Comparison of ENCODE assay signal across 8 cellular contexts in the genomic region with DNA sequence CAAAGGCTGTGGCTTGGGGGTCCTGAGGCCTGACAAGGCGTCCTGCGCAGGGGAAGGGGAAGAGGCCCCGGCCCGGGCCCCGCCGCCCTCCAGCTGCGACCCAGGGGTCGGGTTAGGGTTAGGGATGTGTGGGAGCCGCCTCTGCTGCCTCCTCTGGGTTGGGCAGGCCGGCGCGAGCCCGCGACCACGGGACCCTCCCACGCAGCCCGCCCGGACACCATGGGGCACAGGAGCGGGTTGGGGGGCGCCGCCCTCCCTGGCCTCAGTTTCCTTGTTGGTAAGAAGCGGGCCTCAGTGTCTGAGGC. TPM values are rescaled to one million over a fixed set of nuclear protein-coding genes. Genes with fewer than 3 reads are reported as not detected.
A peak's percentile ranks its signal among the peaks of the same experiment; 100 is the strongest.
DNase-seq lines count a peak whose midpoint lies in the region; ATAC-seq and TF ChIP-seq lines count a peak whose summit lies in the region.

No MANE protein-coding gene starts in this region.

- H3K27ac ChIP-seq in DND-41 (ENCODE audit: low read length) (peak overlapping the region; percentile 75), liver (ENCODE audit: low read depth in 1 of 2, low read length in 2 of 2) (peak overlapping the region; percentile 50 to 56), urinary bladder (ENCODE audit: low read depth) (no peak overlapping the region)

- TF ChIP-seq RAD21 in liver (IDR thresholded peaks at IDR 0.05) = no peak

- under 1% methylated on average over 22 of the region's 22 CpGs for WGBS in liver
- under 1% methylated on average over 22 of the region's 22 CpGs for WGBS in urinary bladder

- peak overlapping the region; percentile 81 for H2AFZ ChIP-seq in DND-41 (ENCODE audit: low read depth, low read length)

- H4K20me1 ChIP-seq in DND-41 (ENCODE audit: insufficient read depth, low read length) = no peaks in the 10 kb centered on the region

- no peaks in the 10 kb centered on the region for H3K27me3 ChIP-seq in DND-41 (ENCODE audit: insufficient read depth, low read length, poor library complexity)
- H3K27me3 ChIP-seq in liver (ENCODE audit: control insufficient read depth in 4 of 4, insufficient read depth in 4 of 4, low read length in 3 of 4) = no peaks in the 10 kb centered on the region

- TF ChIP-seq CTCF in DND-41 (IDR thresholded peaks at IDR 0.05; ENCODE audit: borderline replicate concordance, extremely low read depth, low read length, poor library complexity, severe bottlenecking) (no peak), astrocyte of the spinal cord (IDR thresholded peaks at IDR 0.05; ENCODE audit: low read depth, low read length) (no peak), liver (IDR thresholded peaks at IDR 0.05; ENCODE audit: low read depth, low read length, missing input control) (no peak)

- H3K4me1 ChIP-seq in DND-41 (ENCODE audit: insufficient read depth, low read length) = peaks cover 19% of the 10 kb centered on the region
- peaks cover 12 to 17% (median 15%) of the 10 kb centered on the region in 4 donors for H3K4me1 ChIP-seq in liver (ENCODE audit: control insufficient read depth in 4 of 4, insufficient read depth in 4 of 4, low read length in 3 of 4)
- H3K4me1 ChIP-seq in urinary bladder (ENCODE audit: insufficient read depth) = no peaks in the 10 kb centered on the region

- H3K4me3 ChIP-seq in DND-41 (ENCODE audit: low read depth in 1 of 2, low read length in 2 of 2) (peak overlapping the region; percentile 91 to 98), astrocyte of the spinal cord (ENCODE audit: low read depth, low read length) (peak overlapping the region; percentile 84), liver (ENCODE audit: low read depth in 1 of 3, low read length in 3 of 3) (peak overlapping the region; percentile 83 to 99 (median 93)), urinary bladder (ENCODE audit: low read depth, low read length) (peak overlapping the region; percentile 96)

- DNase-seq in DND-41 (no peak), astrocyte of the spinal cord (ENCODE audit: low read depth, low spot score) (no peak), D341Med (ENCODE audit: low spot score) (no peak), putamen (ENCODE audit: low spot score) (no peak)
- no peak for DNase-seq in activated effector memory CD4-positive, alpha-beta T cell treated with Interleukin-2 at 50 U/mL for 16 hours

- H3K36me3 ChIP-seq in DND-41 (ENCODE audit: insufficient read depth, low read length) (peaks cover 31% of the 10 kb centered on the region), liver (ENCODE audit: control insufficient read depth in 4 of 4, insufficient read depth in 3 of 4, low read depth in 1 of 4, low read length in 3 of 4) (peaks cover 3 to 21% (median 12%) of the 10 kb centered on the region in 4 donors), urinary bladder (ENCODE audit: insufficient read depth) (no peaks in the 10 kb centered on the region)

- peaks cover 18% of the 10 kb centered on the region for H3K79me2 ChIP-seq in DND-41 (ENCODE audit: insufficient read depth, low read length)

- ATAC-seq in DND-41 (ENCODE audit: insufficient read depth, low read depth) = peak; percentile 60
- peak; percentile 5 for ATAC-seq in HG03135 (IDR thresholded peaks at IDR 0.05; ENCODE audit: unreplicated experiment)

- H3K9me3 ChIP-seq in DND-41 (ENCODE audit: insufficient read depth, low read length, severe bottlenecking) (no peaks in the 10 kb centered on the region), liver (ENCODE audit: control insufficient read depth in 4 of 4, low read length in 3 of 4) (no peaks in the 10 kb centered on the region)

- H3K9ac ChIP-seq in DND-41 (ENCODE audit: low read depth, low read length) = peak overlapping the region; percentile 96
- H3K9ac ChIP-seq in liver (ENCODE audit: low read depth in 1 of 2, low read length in 2 of 2) = peak overlapping the region; percentile 74 to 88

- in situ Hi-C loops in astrocyte of the spinal cord (cut with HindIII; ENCODE audit: low sequenced_read_pairs) = no loop called here

- peak overlapping the region; percentile 99 for H3K4me2 ChIP-seq in DND-41 (ENCODE audit: insufficient read depth, low read length)

TF ChIP-seq in liver, 16 proteins besides CTCF, POLR2A, EP300 and RAD21:
- TF ChIP-seq, protein P1, sequence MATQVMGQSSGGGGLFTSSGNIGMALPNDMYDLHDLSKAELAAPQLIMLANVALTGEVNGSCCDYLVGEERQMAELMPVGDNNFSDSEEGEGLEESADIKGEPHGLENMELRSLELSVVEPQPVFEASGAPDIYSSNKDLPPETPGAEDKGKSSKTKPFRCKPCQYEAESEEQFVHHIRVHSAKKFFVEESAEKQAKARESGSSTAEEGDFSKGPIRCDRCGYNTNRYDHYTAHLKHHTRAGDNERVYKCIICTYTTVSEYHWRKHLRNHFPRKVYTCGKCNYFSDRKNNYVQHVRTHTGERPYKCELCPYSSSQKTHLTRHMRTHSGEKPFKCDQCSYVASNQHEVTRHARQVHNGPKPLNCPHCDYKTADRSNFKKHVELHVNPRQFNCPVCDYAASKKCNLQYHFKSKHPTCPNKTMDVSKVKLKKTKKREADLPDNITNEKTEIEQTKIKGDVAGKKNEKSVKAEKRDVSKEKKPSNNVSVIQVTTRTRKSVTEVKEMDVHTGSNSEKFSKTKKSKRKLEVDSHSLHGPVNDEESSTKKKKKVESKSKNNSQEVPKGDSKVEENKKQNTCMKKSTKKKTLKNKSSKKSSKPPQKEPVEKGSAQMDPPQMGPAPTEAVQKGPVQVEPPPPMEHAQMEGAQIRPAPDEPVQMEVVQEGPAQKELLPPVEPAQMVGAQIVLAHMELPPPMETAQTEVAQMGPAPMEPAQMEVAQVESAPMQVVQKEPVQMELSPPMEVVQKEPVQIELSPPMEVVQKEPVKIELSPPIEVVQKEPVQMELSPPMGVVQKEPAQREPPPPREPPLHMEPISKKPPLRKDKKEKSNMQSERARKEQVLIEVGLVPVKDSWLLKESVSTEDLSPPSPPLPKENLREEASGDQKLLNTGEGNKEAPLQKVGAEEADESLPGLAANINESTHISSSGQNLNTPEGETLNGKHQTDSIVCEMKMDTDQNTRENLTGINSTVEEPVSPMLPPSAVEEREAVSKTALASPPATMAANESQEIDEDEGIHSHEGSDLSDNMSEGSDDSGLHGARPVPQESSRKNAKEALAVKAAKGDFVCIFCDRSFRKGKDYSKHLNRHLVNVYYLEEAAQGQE (IDR thresholded peaks at IDR 0.05) = no peak
- TF ChIP-seq YY1 (IDR thresholded peaks at IDR 0.05) = no peak
- TF ChIP-seq, protein P2, sequence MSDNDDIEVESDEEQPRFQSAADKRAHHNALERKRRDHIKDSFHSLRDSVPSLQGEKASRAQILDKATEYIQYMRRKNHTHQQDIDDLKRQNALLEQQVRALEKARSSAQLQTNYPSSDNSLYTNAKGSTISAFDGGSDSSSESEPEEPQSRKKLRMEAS (IDR thresholded peaks at IDR 0.05) = no peak
- TF ChIP-seq NR2F2 (IDR thresholded peaks at IDR 0.05) = no peak
- TF ChIP-seq JUND (IDR thresholded peaks at IDR 0.05) = no peak
- no peak for TF ChIP-seq RXRA (IDR thresholded peaks at IDR 0.05)
- TF ChIP-seq EGR1 (IDR thresholded peaks at IDR 0.05; ENCODE audit: low read depth in 2 of 2) = no peak
- no peak for TF ChIP-seq TAF1 (conservative IDR thresholded peaks at IDR 0.05)
- TF ChIP-seq HNF4G (IDR thresholded peaks at IDR 0.05) = no peak
- TF ChIP-seq FOXA2 (IDR thresholded peaks at IDR 0.05) = no peak
- TF ChIP-seq SP1 (IDR thresholded peaks at IDR 0.05) = no peak
- TF ChIP-seq, protein P3, sequence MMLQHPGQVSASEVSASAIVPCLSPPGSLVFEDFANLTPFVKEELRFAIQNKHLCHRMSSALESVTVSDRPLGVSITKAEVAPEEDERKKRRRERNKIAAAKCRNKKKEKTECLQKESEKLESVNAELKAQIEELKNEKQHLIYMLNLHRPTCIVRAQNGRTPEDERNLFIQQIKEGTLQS (IDR thresholded peaks at IDR 0.05) = no peak

RNA-seq across cellular contexts. Expression of a gene that starts 0.4 kb away (rescaled TPM):
- total RNA-seq in liver = 10 to 100 TPM; 16.9 to 24.3 TPM
- polyA plus RNA-seq in liver = 10 to 100 TPM; 13.2 to 16.0 TPM
- 33.4 TPM for total RNA-seq in urinary bladder
- polyA plus RNA-seq in urinary bladder = 26.6 TPM

RNA-seq across cellular contexts. Expression of a gene that starts 13.5 kb away (rescaled TPM):
- 1 to 10 TPM in 1 of 2 donors, under 1 TPM in 1; 0.67 to 1.1 TPM for total RNA-seq in liver
- under 1 TPM; 0.25 to 0.32 TPM for polyA plus RNA-seq in liver
- total RNA-seq in urinary bladder = 1.1 TPM
- polyA plus RNA-seq in urinary bladder = 3.5 TPM

RNA-seq across cellular contexts. Expression of a gene that starts 14.2 kb away (rescaled TPM):
- total RNA-seq in liver (under 1 TPM; 0.08 to 0.28 TPM), urinary bladder (0.74 TPM)
- polyA plus RNA-seq in liver (under 1 TPM in 1 of 2 donors, not detected in 1; 0.05 TPM), urinary bladder (0.49 TPM)

RNA-seq across cellular contexts. Expression of a gene that starts 19.5 kb away (rescaled TPM):
- 10 to 100 TPM; 14.0 to 17.6 TPM for total RNA-seq in liver
- polyA plus RNA-seq in liver = 10 to 100 TPM; 21.8 to 29.7 TPM
- total RNA-seq in urinary bladder = 7.9 TPM
- polyA plus RNA-seq in urinary bladder = 29.3 TPM

RNA-seq across cellular contexts. Expression of a gene that starts 20.1 kb away (rescaled TPM):
- under 1 TPM; 0.08 to 0.65 TPM for total RNA-seq in liver
- under 1 TPM in 1 of 2 donors, not detected in 1; 0.03 TPM for polyA plus RNA-seq in liver
- total RNA-seq in urinary bladder = 0.74 TPM
- 0.41 TPM for polyA plus RNA-seq in urinary bladder
